In genomic region chr7:16129431-16130126, GRCh38 we compare ENCODE assay signal across 1 cellular context.
TF ChIP-seq lines count a peak whose summit lies in the region.

No MANE protein-coding gene starts in this region.

TF ChIP-seq in HCT116, 20 proteins besides CTCF, POLR2A, EP300 and RAD21 (continued from another document):
- TF ChIP-seq CBX3 (IDR thresholded peaks at IDR 0.05; ENCODE audit: low read depth): no peak
- TF ChIP-seq CEBPB (IDR thresholded peaks at IDR 0.05; ENCODE audit: low read depth): peak; percentile 33; the same call in 1 of the 2 replicates
- no peak for TF ChIP-seq JUND (IDR thresholded peaks at IDR 0.05)
- no peak for TF ChIP-seq ZBTB33 (IDR thresholded peaks at IDR 0.05; ENCODE audit: extremely low read depth, insufficient replicate concordance, low read length)
- no peak for TF ChIP-seq MAX (IDR thresholded peaks at IDR 0.05)
- no peak for TF ChIP-seq ELF1 (IDR thresholded peaks at IDR 0.05; ENCODE audit: borderline replicate concordance, low read depth)
- no peak for TF ChIP-seq EGR1 (IDR thresholded peaks at IDR 0.05; ENCODE audit: low read depth)
- TF ChIP-seq REST (IDR thresholded peaks at IDR 0.05; ENCODE audit: low read depth): no peak
- no peak for TF ChIP-seq SIN3A (IDR thresholded peaks at IDR 0.05; ENCODE audit: low read depth)
